In the genomic region with DNA sequence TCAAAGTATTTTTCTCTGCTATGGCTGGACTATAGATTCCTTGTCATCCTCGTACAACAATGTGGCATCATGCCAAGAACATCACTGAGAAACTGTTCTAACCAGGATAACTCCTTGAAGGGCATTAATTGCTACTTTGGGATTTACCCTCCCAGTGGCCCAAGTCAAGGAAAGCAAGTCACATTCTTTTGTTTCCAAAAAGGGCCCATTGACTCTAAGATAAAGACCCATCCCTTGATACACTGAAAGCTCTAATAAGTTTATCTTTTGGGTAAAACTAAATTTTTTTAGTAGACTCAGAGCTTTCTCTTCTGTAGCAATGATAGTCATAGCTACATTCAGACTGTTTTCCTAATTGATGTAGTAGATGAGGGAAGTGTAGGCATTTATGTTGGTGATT, we compare ENCODE assay signal across 2 cellular contexts.
TF ChIP-seq lines count a peak whose summit lies in the region.

A gene (plus strand): TSS at position 301 of the 400 bp plus-strand sequence. CDS start 3,833 bp downstream, outside the sequence.

TF ChIP-seq in GM23338, 12 proteins besides CTCF, POLR2A, EP300 and RAD21:
- TF ChIP-seq, protein P1, sequence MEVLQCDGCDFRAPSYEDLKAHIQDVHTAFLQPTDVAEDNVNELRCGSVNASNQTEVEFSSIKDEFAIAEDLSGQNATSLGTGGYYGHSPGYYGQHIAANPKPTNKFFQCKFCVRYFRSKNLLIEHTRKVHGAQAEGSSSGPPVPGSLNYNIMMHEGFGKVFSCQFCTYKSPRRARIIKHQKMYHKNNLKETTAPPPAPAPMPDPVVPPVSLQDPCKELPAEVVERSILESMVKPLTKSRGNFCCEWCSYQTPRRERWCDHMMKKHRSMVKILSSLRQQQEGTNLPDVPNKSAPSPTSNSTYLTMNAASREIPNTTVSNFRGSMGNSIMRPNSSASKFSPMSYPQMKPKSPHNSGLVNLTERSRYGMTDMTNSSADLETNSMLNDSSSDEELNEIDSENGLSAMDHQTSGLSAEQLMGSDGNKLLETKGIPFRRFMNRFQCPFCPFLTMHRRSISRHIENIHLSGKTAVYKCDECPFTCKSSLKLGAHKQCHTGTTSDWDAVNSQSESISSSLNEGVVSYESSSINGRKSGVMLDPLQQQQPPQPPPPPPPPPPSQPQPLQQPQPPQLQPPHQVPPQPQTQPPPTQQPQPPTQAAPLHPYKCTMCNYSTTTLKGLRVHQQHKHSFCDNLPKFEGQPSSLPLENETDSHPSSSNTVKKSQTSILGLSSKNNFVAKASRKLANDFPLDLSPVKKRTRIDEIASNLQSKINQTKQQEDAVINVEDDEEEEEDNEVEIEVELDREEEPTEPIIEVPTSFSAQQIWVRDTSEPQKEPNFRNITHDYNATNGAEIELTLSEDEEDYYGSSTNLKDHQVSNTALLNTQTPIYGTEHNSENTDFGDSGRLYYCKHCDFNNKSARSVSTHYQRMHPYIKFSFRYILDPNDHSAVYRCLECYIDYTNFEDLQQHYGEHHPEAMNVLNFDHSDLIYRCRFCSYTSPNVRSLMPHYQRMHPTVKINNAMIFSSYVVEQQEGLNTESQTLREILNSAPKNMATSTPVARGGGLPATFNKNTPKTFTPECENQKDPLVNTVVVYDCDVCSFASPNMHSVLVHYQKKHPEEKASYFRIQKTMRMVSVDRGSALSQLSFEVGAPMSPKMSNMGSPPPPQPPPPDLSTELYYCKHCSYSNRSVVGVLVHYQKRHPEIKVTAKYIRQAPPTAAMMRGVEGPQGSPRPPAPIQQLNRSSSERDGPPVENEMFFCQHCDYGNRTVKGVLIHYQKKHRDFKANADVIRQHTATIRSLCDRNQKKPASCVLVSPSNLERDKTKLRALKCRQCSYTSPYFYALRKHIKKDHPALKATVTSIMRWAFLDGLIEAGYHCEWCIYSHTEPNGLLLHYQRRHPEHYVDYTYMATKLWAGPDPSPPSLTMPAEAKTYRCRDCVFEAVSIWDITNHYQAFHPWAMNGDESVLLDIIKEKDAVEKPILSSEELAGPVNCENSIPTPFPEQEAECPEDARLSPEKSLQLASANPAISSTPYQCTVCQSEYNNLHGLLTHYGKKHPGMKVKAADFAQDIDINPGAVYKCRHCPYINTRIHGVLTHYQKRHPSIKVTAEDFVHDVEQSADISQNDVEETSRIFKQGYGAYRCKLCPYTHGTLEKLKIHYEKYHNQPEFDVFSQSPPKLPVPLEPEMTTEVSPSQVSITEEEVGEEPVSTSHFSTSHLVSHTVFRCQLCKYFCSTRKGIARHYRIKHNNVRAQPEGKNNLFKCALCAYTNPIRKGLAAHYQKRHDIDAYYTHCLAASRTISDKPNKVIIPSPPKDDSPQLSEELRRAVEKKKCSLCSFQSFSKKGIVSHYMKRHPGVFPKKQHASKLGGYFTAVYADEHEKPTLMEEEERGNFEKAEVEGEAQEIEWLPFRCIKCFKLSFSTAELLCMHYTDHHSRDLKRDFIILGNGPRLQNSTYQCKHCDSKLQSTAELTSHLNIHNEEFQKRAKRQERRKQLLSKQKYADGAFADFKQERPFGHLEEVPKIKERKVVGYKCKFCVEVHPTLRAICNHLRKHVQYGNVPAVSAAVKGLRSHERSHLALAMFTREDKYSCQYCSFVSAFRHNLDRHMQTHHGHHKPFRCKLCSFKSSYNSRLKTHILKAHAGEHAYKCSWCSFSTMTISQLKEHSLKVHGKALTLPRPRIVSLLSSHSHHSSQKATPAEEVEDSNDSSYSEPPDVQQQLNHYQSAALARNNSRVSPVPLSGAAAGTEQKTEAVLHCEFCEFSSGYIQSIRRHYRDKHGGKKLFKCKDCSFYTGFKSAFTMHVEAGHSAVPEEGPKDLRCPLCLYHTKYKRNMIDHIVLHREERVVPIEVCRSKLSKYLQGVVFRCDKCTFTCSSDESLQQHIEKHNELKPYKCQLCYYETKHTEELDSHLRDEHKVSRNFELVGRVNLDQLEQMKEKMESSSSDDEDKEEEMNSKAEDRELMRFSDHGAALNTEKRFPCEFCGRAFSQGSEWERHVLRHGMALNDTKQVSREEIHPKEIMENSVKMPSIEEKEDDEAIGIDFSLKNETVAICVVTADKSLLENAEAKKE (CRISPR knock-in tag; IDR thresholded peaks at IDR 0.05): no peak
- no peak for TF ChIP-seq POLR2AphosphoS5 (IDR thresholded peaks at IDR 0.05; ENCODE audit: low read depth)
- no peak for TF ChIP-seq NANOG (IDR thresholded peaks at IDR 0.05; ENCODE audit: borderline replicate concordance)
TF ChIP-seq in GM23338: peak in this region for 0.

TF ChIP-seq in K562, 482 proteins besides CTCF, POLR2A, EP300 and RAD21 (continued from another document):
- TF ChIP-seq, protein P2, sequence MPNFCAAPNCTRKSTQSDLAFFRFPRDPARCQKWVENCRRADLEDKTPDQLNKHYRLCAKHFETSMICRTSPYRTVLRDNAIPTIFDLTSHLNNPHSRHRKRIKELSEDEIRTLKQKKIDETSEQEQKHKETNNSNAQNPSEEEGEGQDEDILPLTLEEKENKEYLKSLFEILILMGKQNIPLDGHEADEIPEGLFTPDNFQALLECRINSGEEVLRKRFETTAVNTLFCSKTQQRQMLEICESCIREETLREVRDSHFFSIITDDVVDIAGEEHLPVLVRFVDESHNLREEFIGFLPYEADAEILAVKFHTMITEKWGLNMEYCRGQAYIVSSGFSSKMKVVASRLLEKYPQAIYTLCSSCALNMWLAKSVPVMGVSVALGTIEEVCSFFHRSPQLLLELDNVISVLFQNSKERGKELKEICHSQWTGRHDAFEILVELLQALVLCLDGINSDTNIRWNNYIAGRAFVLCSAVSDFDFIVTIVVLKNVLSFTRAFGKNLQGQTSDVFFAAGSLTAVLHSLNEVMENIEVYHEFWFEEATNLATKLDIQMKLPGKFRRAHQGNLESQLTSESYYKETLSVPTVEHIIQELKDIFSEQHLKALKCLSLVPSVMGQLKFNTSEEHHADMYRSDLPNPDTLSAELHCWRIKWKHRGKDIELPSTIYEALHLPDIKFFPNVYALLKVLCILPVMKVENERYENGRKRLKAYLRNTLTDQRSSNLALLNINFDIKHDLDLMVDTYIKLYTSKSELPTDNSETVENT (CRISPR knock-in tag; IDR thresholded peaks at IDR 0.05): no peak
- TF ChIP-seq, protein P3, sequence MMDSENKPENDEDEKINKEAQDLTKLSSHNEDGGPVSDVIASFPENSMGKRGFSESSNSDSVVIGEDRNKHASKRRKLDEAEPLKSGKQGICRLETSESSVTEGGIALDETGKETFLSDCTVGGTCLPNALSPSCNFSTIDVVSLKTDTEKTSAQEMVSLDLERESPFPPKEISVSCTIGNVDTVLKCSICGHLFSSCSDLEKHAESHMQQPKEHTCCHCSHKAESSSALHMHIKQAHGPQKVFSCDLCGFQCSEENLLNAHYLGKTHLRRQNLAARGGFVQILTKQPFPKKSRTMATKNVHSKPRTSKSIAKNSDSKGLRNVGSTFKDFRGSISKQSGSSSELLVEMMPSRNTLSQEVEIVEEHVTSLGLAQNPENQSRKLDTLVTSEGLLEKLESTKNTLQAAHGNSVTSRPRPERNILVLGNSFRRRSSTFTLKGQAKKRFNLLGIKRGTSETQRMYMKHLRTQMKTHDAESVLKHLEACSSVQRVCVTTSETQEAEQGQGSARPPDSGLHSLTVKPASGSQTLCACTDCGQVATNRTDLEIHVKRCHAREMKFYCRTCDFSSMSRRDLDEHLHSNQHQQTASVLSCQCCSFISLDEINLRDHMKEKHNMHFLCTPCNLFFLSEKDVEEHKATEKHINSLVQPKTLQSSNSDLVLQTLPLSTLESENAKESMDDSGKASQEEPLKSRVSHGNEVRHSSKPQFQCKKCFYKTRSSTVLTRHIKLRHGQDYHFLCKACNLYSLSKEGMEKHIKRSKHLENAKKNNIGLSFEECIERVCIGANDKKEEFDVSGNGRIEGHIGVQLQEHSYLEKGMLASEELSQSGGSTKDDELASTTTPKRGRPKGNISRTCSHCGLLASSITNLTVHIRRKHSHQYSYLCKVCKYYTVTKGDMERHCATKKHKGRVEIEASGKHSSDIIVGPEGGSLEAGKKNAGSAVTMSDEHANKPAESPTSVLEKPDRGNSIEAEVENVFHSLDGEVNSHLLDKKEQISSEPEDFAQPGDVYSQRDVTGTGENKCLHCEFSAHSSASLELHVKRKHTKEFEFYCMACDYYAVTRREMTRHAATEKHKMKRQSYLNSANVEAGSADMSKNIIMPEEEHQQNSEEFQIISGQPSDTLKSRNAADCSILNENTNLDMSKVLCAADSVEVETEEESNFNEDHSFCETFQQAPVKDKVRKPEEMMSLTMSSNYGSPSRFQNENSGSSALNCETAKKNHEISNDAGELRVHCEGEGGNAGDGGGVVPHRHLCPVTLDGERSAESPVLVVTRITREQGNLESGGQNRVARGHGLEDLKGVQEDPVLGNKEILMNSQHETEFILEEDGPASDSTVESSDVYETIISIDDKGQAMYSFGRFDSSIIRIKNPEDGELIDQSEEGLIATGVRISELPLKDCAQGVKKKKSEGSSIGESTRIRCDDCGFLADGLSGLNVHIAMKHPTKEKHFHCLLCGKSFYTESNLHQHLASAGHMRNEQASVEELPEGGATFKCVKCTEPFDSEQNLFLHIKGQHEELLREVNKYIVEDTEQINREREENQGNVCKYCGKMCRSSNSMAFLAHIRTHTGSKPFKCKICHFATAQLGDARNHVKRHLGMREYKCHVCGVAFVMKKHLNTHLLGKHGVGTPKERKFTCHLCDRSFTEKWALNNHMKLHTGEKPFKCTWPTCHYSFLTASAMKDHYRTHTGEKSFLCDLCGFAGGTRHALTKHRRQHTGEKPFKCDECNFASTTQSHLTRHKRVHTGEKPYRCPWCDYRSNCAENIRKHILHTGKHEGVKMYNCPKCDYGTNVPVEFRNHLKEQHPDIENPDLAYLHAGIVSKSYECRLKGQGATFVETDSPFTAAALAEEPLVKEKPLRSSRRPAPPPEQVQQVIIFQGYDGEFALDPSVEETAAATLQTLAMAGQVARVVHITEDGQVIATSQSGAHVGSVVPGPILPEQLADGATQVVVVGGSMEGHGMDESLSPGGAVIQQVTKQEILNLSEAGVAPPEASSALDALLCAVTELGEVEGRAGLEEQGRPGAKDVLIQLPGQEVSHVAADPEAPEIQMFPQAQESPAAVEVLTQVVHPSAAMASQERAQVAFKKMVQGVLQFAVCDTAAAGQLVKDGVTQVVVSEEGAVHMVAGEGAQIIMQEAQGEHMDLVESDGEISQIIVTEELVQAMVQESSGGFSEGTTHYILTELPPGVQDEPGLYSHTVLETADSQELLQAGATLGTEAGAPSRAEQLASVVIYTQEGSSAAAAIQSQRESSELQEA (IDR thresholded peaks at IDR 0.05; ENCODE audit: low read depth): no peak
- no peak for TF ChIP-seq ZNF551 (CRISPR knock-in tag; IDR thresholded peaks at IDR 0.05)
- TF ChIP-seq, protein P4, sequence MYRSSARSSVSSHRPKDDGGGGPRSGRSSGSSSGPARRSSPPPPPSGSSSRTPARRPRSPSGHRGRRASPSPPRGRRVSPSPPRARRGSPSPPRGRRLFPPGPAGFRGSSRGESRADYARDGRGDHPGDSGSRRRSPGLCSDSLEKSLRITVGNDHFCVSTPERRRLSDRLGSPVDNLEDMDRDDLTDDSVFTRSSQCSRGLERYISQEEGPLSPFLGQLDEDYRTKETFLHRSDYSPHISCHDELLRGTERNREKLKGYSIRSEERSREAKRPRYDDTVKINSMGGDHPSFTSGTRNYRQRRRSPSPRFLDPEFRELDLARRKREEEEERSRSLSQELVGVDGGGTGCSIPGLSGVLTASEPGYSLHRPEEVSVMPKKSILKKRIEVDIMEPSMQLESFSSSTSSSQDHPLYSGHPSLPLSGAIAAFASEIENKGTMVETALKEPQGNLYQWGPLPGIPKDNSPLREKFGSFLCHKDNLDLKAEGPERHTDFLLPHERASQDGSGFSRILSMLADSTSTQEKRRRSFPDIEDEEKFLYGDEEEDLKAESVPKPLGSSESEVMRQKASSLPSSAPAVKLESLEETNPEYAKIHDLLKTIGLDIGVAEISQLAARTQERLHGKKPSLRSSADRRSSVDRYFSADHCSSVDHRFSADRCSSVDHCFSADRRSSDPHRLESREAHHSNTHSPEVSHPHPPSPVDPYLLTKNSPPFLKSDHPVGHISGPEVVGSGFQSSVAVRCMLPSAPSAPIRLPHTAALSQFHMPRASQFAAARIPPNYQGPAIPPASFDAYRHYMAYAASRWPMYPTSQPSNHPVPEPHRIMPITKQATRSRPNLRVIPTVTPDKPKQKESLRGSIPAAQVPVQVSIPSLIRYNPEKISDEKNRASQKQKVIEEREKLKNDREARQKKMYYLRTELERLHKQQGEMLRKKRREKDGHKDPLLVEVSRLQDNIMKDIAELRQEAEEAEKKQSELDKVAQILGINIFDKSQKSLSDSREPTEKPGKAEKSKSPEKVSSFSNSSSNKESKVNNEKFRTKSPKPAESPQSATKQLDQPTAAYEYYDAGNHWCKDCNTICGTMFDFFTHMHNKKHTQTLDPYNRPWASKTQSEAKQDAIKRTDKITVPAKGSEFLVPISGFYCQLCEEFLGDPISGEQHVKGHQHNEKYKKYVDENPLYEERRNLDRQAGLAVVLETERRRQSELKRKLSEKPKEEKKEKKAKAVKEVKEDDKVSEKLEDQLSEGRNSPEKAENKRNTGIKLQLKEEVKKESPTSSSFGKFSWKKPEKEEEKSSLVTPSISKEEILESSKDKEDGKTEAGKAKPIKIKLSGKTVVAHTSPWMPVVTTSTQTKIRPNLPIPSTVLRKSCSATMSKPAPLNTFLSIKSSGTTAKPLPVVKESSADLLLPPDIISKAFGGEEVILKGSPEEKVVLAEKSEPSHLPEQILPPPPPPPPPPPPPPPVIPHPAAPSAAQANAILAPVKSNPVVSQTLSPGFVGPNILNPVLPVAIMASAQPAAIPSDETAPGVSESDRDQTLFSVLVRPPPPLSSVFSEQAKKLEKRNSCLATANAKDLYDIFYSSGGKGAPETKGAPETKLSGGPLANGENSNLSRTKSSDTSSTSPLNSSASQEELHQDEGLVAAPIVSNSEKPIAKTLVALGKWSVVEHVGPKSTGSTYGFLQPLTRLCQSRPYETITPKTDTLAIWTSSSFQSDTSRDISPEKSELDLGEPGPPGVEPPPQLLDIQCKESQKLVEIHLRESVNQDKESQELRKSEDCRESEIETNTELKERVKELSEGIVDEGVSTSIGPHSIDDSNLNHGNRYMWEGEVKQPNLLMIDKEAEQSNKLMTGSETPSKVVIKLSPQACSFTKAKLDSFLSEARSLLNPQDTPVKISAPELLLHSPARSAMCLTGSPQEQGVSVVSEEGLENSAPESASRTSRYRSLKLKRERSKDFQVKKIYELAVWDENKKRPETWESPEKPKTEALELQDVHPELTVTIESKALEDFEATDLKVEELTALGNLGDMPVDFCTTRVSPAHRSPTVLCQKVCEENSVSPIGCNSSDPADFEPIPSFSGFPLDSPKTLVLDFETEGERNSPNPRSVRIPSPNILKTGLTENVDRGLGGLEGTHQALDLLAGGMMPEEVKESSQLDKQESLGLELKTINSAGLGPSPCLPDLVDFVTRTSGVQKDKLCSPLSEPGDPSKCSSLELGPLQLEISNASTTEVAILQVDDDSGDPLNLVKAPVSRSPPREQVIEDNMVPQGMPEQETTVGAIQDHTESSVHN (IDR thresholded peaks at IDR 0.05; ENCODE audit: borderline replicate concordance in 1 of 2, low read depth in 1 of 2): no peak
- TF ChIP-seq BRD9 (IDR thresholded peaks at IDR 0.05; ENCODE audit: low read depth, partially characterized antibody): no peak
- TF ChIP-seq NFIC (IDR thresholded peaks at IDR 0.05): peak; percentile 82
- TF ChIP-seq CTBP1 (IDR thresholded peaks at IDR 0.05; ENCODE audit: borderline replicate concordance): no peak
- TF ChIP-seq NFRKB (IDR thresholded peaks at IDR 0.05; ENCODE audit: low read depth): no peak
- TF ChIP-seq FIP1L1 (IDR thresholded peaks at IDR 0.05; ENCODE audit: low read depth, low read length, poor library complexity, severe bottlenecking): no peak
- no peak for TF ChIP-seq ZC3H4 (CRISPR knock-in tag; IDR thresholded peaks at IDR 0.05; ENCODE audit: borderline replicate concordance)
- TF ChIP-seq CBX5 (IDR thresholded peaks at IDR 0.05; ENCODE audit: borderline replicate concordance, low read depth): no peak
